14 cellular contexts compared by ENCODE assay signal in the genomic region with DNA sequence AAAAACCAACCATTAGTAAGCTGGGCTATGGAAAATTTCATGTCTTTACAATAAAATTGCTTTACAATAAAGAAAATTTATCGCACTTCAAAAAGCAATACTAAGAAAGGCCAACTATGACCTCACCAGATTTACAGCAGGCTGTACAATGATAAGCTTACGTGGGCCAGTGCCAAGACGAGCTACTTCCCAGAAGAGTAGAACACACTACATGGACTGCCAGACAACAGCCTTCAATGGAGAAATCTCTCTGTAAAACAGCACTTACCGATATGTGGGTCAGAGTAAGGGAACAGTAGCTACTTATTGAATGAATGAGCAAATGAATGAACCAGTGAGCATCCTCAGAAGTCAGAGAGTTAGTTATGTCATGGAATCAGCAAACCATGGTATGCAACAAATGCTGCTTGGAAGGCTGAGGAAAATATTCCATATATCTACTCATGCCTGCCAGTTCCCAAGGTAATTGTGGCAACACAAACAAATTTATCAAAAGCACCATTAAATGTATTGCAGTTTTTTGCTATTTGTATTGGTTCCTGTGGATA.
DNase-seq lines count a peak whose midpoint lies in the region; ATAC-seq and TF ChIP-seq lines count a peak whose summit lies in the region.
"Had no signal": no experiment of that assay in that cellular context is flagged by ENCODE, and none has a peak within 500 bp of the region (broad histone marks: within the 10 kb centered on the region; RNA-seq: fewer than 3 reads in every experiment).

No MANE protein-coding gene starts in this region.

- H3K4me3 ChIP-seq in retinal pigment epithelial cell (ENCODE audit: low read length), result no peak overlapping the region
- H3K4me3 ChIP-seq: SJSA1 had no signal

- peak in 1 of 2 donors; percentile 84 for ATAC-seq in left cardiac atrium
- ATAC-seq: activated CD4-positive, CD25-positive, alpha-beta regulatory T cell treated with anti-CD3 and anti-CD28 coated beads, Interleukin-2, amount 50 U/mL, for 24 hours; activated T-helper 17 cell treated with anti-CD3 and anti-CD28 coated beads, Interleukin-2, amount 50 U/mL, for 72 hours had no signal

- DNase-seq in NCI-H2029 (lab: John Stamatoyannopoulos, UW), result peak; percentile 13
- DNase-seq in astrocyte of the hippocampus (ENCODE audit: low read depth, low spot score), result peak; percentile 63
- peak; percentile 64 for DNase-seq in left cardiac atrium
- peak; percentile 27 for DNase-seq in retinal pigment epithelial cell (ENCODE audit: low read depth)
- DNase-seq in cortex of kidney (lab: John Stamatoyannopoulos, UW), result no peak
- DNase-seq in GF-D8 (lab: John Stamatoyannopoulos, UW), result no peak
- no peak for DNase-seq in mucosa of gallbladder (ENCODE audit: low spot score)
- DNase-seq in activated gamma-delta T cell (lab: John Stamatoyannopoulos, UW), result no peak
- DNase-seq: activated CD8-positive, alpha-beta memory T cell treated with anti-CD3 and anti-CD28 coated beads for 24 hours; effector memory CD4-positive, alpha-beta T cell; stimulated activated CD4-positive, alpha-beta T cell treated with anti-CD3 and anti-CD28 coated beads, Interleukin-2, amount 100 ng/mL, for 48 hours had no signal

- intact Hi-C loops in left cardiac atrium (cut with DNase I), result no loop called here

- TF ChIP-seq CTCF in retinal pigment epithelial cell (conservative IDR thresholded peaks at IDR 0.05; ENCODE audit: low read depth, low read length), result no peak

Comparison
In these comparisons a context has a peak if more than half of its experiments do, and no peak if none do; other contexts are left out.
1. DNase-seq: peak in NCI-H2029 (single experiment), astrocyte of the hippocampus (single experiment), left cardiac atrium (single experiment) and retinal pigment epithelial cell (single experiment); none in cortex of kidney (single experiment), GF-D8 (single experiment), mucosa of gallbladder (single experiment) and activated gamma-delta T cell (single experiment).